In the genomic region with DNA sequence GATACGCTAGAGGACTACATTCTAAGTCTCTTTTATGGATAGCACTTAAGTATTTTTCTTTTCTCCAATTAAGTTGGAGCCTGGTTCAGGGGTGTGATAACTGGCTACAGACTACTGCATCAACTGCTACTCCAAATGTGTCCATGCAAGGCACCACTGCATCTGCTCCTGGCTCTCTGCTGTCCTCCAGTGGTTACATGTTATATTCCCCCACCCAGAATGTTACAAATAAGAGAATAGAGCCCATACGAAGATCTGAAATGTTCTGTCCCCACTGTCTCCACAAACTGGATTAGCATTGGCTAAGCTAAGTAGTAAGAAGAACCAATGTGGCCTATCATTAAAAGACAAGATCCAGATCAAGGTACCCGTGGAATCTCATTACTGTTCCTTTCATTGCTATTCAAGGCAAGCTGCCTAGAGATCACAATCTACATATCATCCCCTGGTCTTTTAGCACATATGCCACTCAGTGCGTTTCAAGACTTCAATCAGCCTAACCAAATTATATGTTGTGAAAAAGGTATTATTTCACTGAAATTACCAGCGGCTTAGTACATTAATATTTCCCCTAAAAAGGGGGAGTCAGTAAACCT, we compare ENCODE assay signal across 8 cellular contexts.
A peak's percentile ranks its signal among the peaks of the same experiment; 100 is the strongest.
DNase-seq lines count a peak whose midpoint lies in the region; ATAC-seq and TF ChIP-seq lines count a peak whose summit lies in the region.

No MANE protein-coding gene starts in this region.

- dilution Hi-C loops in mammary epithelial cell (cut with HindIII; ENCODE audit: low sequenced_read_pairs) = no loop called here

- H3K27ac ChIP-seq in mammary epithelial cell (ENCODE audit: insufficient read depth, low read depth, low read length) = no peak overlapping the region
- no peak overlapping the region for H3K27ac ChIP-seq in right lobe of liver

- H3K36me3 ChIP-seq in mammary epithelial cell (ENCODE audit: insufficient read depth, low read length) (no peaks in the 10 kb centered on the region), right lobe of liver (no peaks in the 10 kb centered on the region)

- no TSS peak for BruUV-seq in mammary epithelial cell (replicated peaks; lab: Mats Ljungman, UMichigan)

- H3K27ac Mint-ChIP-seq in activated CD4-positive, alpha-beta T cell treated with anti-CD3 and anti-CD28 coated beads for 36 hours = no peak overlapping the region

- H2AFZ ChIP-seq in mammary epithelial cell (ENCODE audit: low read depth, low read length) = no peak overlapping the region

- peak; percentile 35 for DNase-seq in activated CD4-positive, alpha-beta T cell treated with anti-CD3 and anti-CD28 coated beads for 36 hours
- no peak for DNase-seq in activated CD4-positive, alpha-beta T cell treated with anti-CD3 and anti-CD28 coated beads for 1 hour
- DNase-seq in NCI-H748 treated with DMSO at 0.1 percent for 48 hours (lab: John Stamatoyannopoulos, UW) (peak; percentile 52), mammary epithelial cell (peak; percentile 39), right lobe of liver (no peak), NK-92 (lab: John Stamatoyannopoulos, UW; ENCODE audit: unreplicated experiment) (no peak), middle frontal gyrus (ENCODE audit: extremely low spot score, low spot score) (no peak)

- no peak for TF ChIP-seq POLR2A in right lobe of liver (IDR thresholded peaks at IDR 0.05)

- intact Hi-C loops in activated CD4-positive, alpha-beta T cell treated with anti-CD3 and anti-CD28 coated beads for 36 hours (cut with DNase I, micrococcal nuclease) = loop anchor here (2.0 to 10.0 kb wide), 2 partner anchors 515 to 847 kb away; no protein-coding TSS in a partner anchor
- intact Hi-C loops in mammary epithelial cell (cut with micrococcal nuclease) (loop anchor here (1.0 to 10.0 kb wide), 9 partner anchors 205 to 1025 kb away; no protein-coding TSS in a partner anchor), right lobe of liver (cut with DNase I) (no loop called here)

- peaks cover 4% of the 10 kb centered on the region for H3K4me1 Mint-ChIP-seq in activated CD4-positive, alpha-beta T cell treated with anti-CD3 and anti-CD28 coated beads for 36 hours

- CTCF ChIA-PET in activated CD4-positive, alpha-beta T cell treated with anti-CD3 and anti-CD28 coated beads for 36 hours (lab: Charles Lee) = no interaction called here
- CTCF ChIA-PET in mammary epithelial cell (lab: Charles Lee; ENCODE audit: low non-redundant PET) = interaction anchor here (1.0 kb wide), 1 partner anchor 847 kb away, joined by 5 read pairs; no protein-coding TSS in a partner anchor

- no peaks in the 10 kb centered on the region for H3K36me3 Mint-ChIP-seq in activated CD4-positive, alpha-beta T cell treated with anti-CD3 and anti-CD28 coated beads for 36 hours (ENCODE audit: low read depth)

- H3K9me3 Mint-ChIP-seq in activated CD4-positive, alpha-beta T cell treated with anti-CD3 and anti-CD28 coated beads for 36 hours (ENCODE audit: low read depth) = no peaks in the 10 kb centered on the region

- no peaks in the 10 kb centered on the region for H4K20me1 ChIP-seq in mammary epithelial cell (ENCODE audit: insufficient read depth, low read length)

- H3K4me3 Mint-ChIP-seq in activated CD4-positive, alpha-beta T cell treated with anti-CD3 and anti-CD28 coated beads for 36 hours = no peak overlapping the region

- H3K27me3 ChIP-seq in mammary epithelial cell (ENCODE audit: insufficient read depth, low read length) = no peaks in the 10 kb centered on the region
- H3K27me3 ChIP-seq in right lobe of liver = no peaks in the 10 kb centered on the region

- H3K79me2 ChIP-seq in mammary epithelial cell (ENCODE audit: insufficient read depth, low read length) = no peaks in the 10 kb centered on the region

- no peak overlapping the region for H3K4me3 ChIP-seq in mammary epithelial cell (replicated peaks in 1 of 3; ENCODE audit: insufficient read depth in 1 of 3, low read depth in 2 of 3, low read length in 3 of 3)
- no peak overlapping the region for H3K4me3 ChIP-seq in right lobe of liver

- no peak overlapping the region for H3K9ac ChIP-seq in mammary epithelial cell (ENCODE audit: insufficient read depth, low read length)

- no peaks in the 10 kb centered on the region for H3K9me3 ChIP-seq in mammary epithelial cell (replicated peaks; ENCODE audit: insufficient read depth, low read length)
- no peaks in the 10 kb centered on the region for H3K9me3 ChIP-seq in right lobe of liver

- POLR2A ChIA-PET in activated CD4-positive, alpha-beta T cell treated with anti-CD3 and anti-CD28 coated beads for 36 hours (lab: Charles Lee) = no interaction called here

- peaks cover 7% of the 10 kb centered on the region for H3K4me1 ChIP-seq in mammary epithelial cell (ENCODE audit: insufficient read depth, low read length)
- no peaks in the 10 kb centered on the region for H3K4me1 ChIP-seq in right lobe of liver

- in situ Hi-C loops in mammary epithelial cell (cut with MboI; ENCODE audit: low sequenced_read_pairs in 2 of 2) = loop anchor here (25.0 kb wide), 3 partner anchors 298 to 848 kb away; partner anchors contain the start of gene SLC8A1 (in 1 of the 2)

- no peaks in the 10 kb centered on the region for H3K27me3 Mint-ChIP-seq in activated CD4-positive, alpha-beta T cell treated with anti-CD3 and anti-CD28 coated beads for 36 hours

- ATAC-seq in activated CD4-positive, alpha-beta T cell treated with anti-CD3 and anti-CD28 coated beads for 36 hours = peak; percentile 68
- ATAC-seq in HG02973 (IDR thresholded peaks at IDR 0.05; ENCODE audit: unreplicated experiment) = peak; percentile 82
- peak; percentile 53 to 81 (median 78) for ATAC-seq in right lobe of liver

- WGBS in mammary epithelial cell (ENCODE audit: low coverage, missing lambda C conversion rate) = 39% methylated on average over 5 of the region's 5 CpGs
- 27% methylated on average over 5 of the region's 5 CpGs for WGBS in right lobe of liver (ENCODE audit: insufficient coverage, low coverage, low lambda C conversion rate, missing lambda C conversion rate)

- TF ChIP-seq CTCF in mammary epithelial cell (conservative IDR thresholded peaks at IDR 0.05 in 1 of 2, IDR thresholded peaks at IDR 0.05 in 1 of 2; ENCODE audit: extremely low read depth in 1 of 2, insufficient read depth in 1 of 2, low read depth in 1 of 2, low read length in 2 of 2) (peak; percentile 97 to 99), right lobe of liver (IDR thresholded peaks at IDR 0.05) (peak; percentile 45 to 59 (median 56))

- no peak overlapping the region for H3K4me2 ChIP-seq in mammary epithelial cell (ENCODE audit: insufficient read depth, low read depth, low read length)

Comparison
In these comparisons a context has a peak if more than half of its experiments do, and no peak if none do; other contexts are left out.
1. DNase-seq: peak in activated CD4-positive, alpha-beta T cell treated with anti-CD3 and anti-CD28 coated beads for 36 hours (single experiment), NCI-H748 treated with DMSO at 0.1 percent for 48 hours (single experiment) and mammary epithelial cell (single experiment); none in activated CD4-positive, alpha-beta T cell treated with anti-CD3 and anti-CD28 coated beads for 1 hour (single experiment), right lobe of liver (0 of 3), NK-92 (single experiment) and middle frontal gyrus (single experiment).
2. intact Hi-C loops: an anchor here in activated CD4-positive, alpha-beta T cell treated with anti-CD3 and anti-CD28 coated beads for 36 hours (2.0 to 10.0 kb wide) and mammary epithelial cell (1.0 to 10.0 kb wide); none called in right lobe of liver.
3. Peak in every context shown above with its lines, with median percentiles within 50 percentile points of each other: ATAC-seq.